23 cellular contexts compared by ENCODE assay signal in genomic region chr20:31864521-31865400, GRCh38. TPM values are rescaled to one million over a fixed set of nuclear protein-coding genes. Genes with fewer than 3 reads are reported as not detected.
DNase-seq lines count a peak whose midpoint lies in the region; ATAC-seq, FAIRE-seq and TF ChIP-seq lines count a peak whose summit lies in the region.
"Had no signal": no experiment of that assay in that cellular context is flagged by ENCODE, and none has a peak within 500 bp of the region (broad histone marks: within the 10 kb centered on the region; RNA-seq: fewer than 3 reads in every experiment).

No MANE protein-coding gene starts in this region.

- TF ChIP-seq CTCF in K562 (IDR thresholded peaks at IDR 0.05 in 2 of 3, conservative IDR thresholded peaks at IDR 0.05 in 1 of 3; ENCODE audit: insufficient read depth in 2 of 3, low read depth in 1 of 3, low read length in 3 of 3) (no peak), neural progenitor cell (IDR thresholded peaks at IDR 0.05) (no peak)

- H3K4me1 Mint-ChIP-seq in neural progenitor cell: peaks cover 34% of the 10 kb centered on the region
- peaks cover 31 to 42% of the 10 kb centered on the region in 2 donors for H3K4me1 Mint-ChIP-seq in stimulated activated naive B cell treated with anti-CD40 and anti-IgM and Interleukin-4, amounts not matched to agents 10 μg/mL and 1 μg/mL and 100 μg/mL, for 72 hours

- H3K4me3 Mint-ChIP-seq in neural progenitor cell: peak overlapping the region; percentile 41
- no peak overlapping the region for H3K4me3 Mint-ChIP-seq in stimulated activated naive B cell treated with anti-CD40 and anti-IgM and Interleukin-4, amounts not matched to agents 10 μg/mL and 1 μg/mL and 100 μg/mL, for 72 hours
- H3K4me3 Mint-ChIP-seq: CD8-positive, alpha-beta T cell; GM23338 had no signal

- TF ChIP-seq EP300 in K562 (IDR thresholded peaks at IDR 0.05; ENCODE audit: low read length): no peak

- H3K9me1 ChIP-seq in K562 (ENCODE audit: control insufficient read depth, insufficient read depth, low read length): peaks cover 2% of the 10 kb centered on the region

- peaks cover 15% of the 10 kb centered on the region for H3K27me3 Mint-ChIP-seq in neural progenitor cell (ENCODE audit: insufficient read depth, low read depth)
- peaks cover 16 to 22% of the 10 kb centered on the region in 2 donors for H3K27me3 Mint-ChIP-seq in stimulated activated naive B cell treated with anti-CD40 and anti-IgM and Interleukin-4, amounts not matched to agents 10 μg/mL and 1 μg/mL and 100 μg/mL, for 72 hours

- no peaks in the 10 kb centered on the region for H3K9me3 Mint-ChIP-seq in neural progenitor cell
- H3K9me3 Mint-ChIP-seq in stimulated activated naive B cell treated with anti-CD40 and anti-IgM and Interleukin-4, amounts not matched to agents 10 μg/mL and 1 μg/mL and 100 μg/mL, for 72 hours: no peaks in the 10 kb centered on the region
- H3K9me3 Mint-ChIP-seq: CD8-positive, alpha-beta T cell had no signal

- peaks cover 62% of the 10 kb centered on the region for H3K4me1 ChIP-seq in BLaER1
- peaks cover 0 to 19% of the 10 kb centered on the region in 2 experiments; a peak in 3 of 5 replicates for H3K4me1 ChIP-seq in K562 (replicated peaks in 1 of 2; ENCODE audit: control insufficient read depth in 2 of 2, insufficient read depth in 2 of 2, low read length in 2 of 2)
- peaks cover 10% of the 10 kb centered on the region for H3K4me1 ChIP-seq in neural progenitor cell

- DNase-seq in K562 (ENCODE audit: extremely low read depth in 1 of 4, low spot score in 3 of 4) (peak in 1 of 4 experiments; percentile 27), neural progenitor cell (ENCODE audit: low spot score) (no peak), NCI-H1930 (lab: John Stamatoyannopoulos, UW) (no peak)
- DNase-seq in stimulated activated naive B cell treated with anti-CD40 and anti-IgM and Interleukin-4, amounts not matched to agents 10 μg/mL and 1 μg/mL and 100 μg/mL, for 72 hours: no peak
- DNase-seq: CD8-positive, alpha-beta T cell; DMS53; EL; MM.1S; NCI-H1092; NCI-H1436 treated with DMSO at 0.1 percent for 48 hours; NCI-H2081; NCI-H446 treated with DMSO at 0.1 percent for 48 hours; NCI-H69 had no signal

- WGBS in K562 (ENCODE audit: insufficient coverage, low coverage, missing lambda C conversion rate): 5% methylated on average over 12 of the region's 12 CpGs

- ATAC-seq in K562: no peak
- ATAC-seq in stimulated activated naive B cell treated with anti-CD40 and anti-IgM and Interleukin-4, amounts not matched to agents 10 μg/mL and 1 μg/mL and 100 μg/mL, for 72 hours (replicated peaks): no peak
- no peak for ATAC-seq in GM19023 (IDR thresholded peaks at IDR 0.05; ENCODE audit: unreplicated experiment)
- ATAC-seq: CD8-positive, alpha-beta T cell; GM23338; HCT116; Panc1; Right ventricle myocardium inferior had no signal

- TF ChIP-seq RAD21 in K562 (CRISPR knock-in tag; conservative IDR thresholded peaks at IDR 0.05 in 1 of 2, IDR thresholded peaks at IDR 0.05 in 1 of 2): no peak

- in situ Hi-C loops in K562 (cut with MboI): loop anchor here (5.0 kb wide), 1 partner anchor 88 kb away; the partner anchor contains the start of gene PDRG1

- H3K9me3 ChIP-seq in BLaER1: no peaks in the 10 kb centered on the region
- no peaks in the 10 kb centered on the region for H3K9me3 ChIP-seq in K562 (replicated peaks; ENCODE audit: control insufficient read depth, insufficient read depth, low read depth, low read length)
- no peaks in the 10 kb centered on the region for H3K9me3 ChIP-seq in neural progenitor cell (ENCODE audit: low read depth)

- H3K27me3 ChIP-seq in BLaER1: peaks cover 8% of the 10 kb centered on the region
- H3K27me3 ChIP-seq in K562 (ENCODE audit: control insufficient read depth in 2 of 2, insufficient read depth in 2 of 2, low read length in 2 of 2): peaks cover 32 to 67% of the 10 kb centered on the region in 2 experiments
- peaks cover 22% of the 10 kb centered on the region for H3K27me3 ChIP-seq in neural progenitor cell

- H3F3A ChIP-seq in neural progenitor cell (ENCODE audit: low read depth): peaks cover 29% of the 10 kb centered on the region

- H4K20me1 ChIP-seq in BLaER1 (no peaks in the 10 kb centered on the region), K562 (replicated peaks; ENCODE audit: control insufficient read depth, insufficient read depth, low read length) (peaks cover 15% of the 10 kb centered on the region), neural progenitor cell (ENCODE audit: low read depth) (no peaks in the 10 kb centered on the region)

- H2AFZ ChIP-seq in K562 (ENCODE audit: low read depth, low read length): no peak overlapping the region
- no peak overlapping the region for H2AFZ ChIP-seq in neural progenitor cell (replicated peaks)
- H2AFZ ChIP-seq: GM23338 had no signal

- BruUV-seq in K562 (replicated peaks; lab: Mats Ljungman, UMichigan): no TSS peak

- intact Hi-C loops in K562 (cut with micrococcal nuclease): no loop called here

- POLR2A ChIA-PET in K562 (lab: Yijun Ruan, JAX): interaction anchor here (0.6 to 0.8 kb wide), 5 partner anchors 11 to 229 kb away, joined by 3 read pairs; no protein-coding TSS in a partner anchor

- H3K36me3 ChIP-seq in BLaER1: no peaks in the 10 kb centered on the region
- no peaks in the 10 kb centered on the region for H3K36me3 ChIP-seq in K562 (ENCODE audit: control insufficient read depth, insufficient read depth, low read length)
- no peaks in the 10 kb centered on the region for H3K36me3 ChIP-seq in neural progenitor cell

- H3K79me2 ChIP-seq in K562 (ENCODE audit: control insufficient read depth, insufficient read depth, low read length) (no peaks in the 10 kb centered on the region), neural progenitor cell (ENCODE audit: low read depth) (no peaks in the 10 kb centered on the region)

- H3K9ac ChIP-seq in BLaER1: no peak overlapping the region; the same call in 1 of the 2 replicates
- H3K9ac ChIP-seq in K562 (ENCODE audit: insufficient read depth in 1 of 2, low read depth in 2 of 2, low read length in 2 of 2): peak overlapping the region in 1 of 2 experiments; percentile 5; a peak in 1 of 4 replicates
- no peak overlapping the region for H3K9ac ChIP-seq in neural progenitor cell

- H3K4me2 ChIP-seq in BLaER1: peak overlapping the region; percentile 67
- no peak overlapping the region for H3K4me2 ChIP-seq in K562 (ENCODE audit: insufficient read depth, low read length)
- H3K4me2 ChIP-seq in neural progenitor cell: no peak overlapping the region
- H3K4me2 ChIP-seq: GM23338 had no signal

- CTCF ChIA-PET in K562 (lab: Yijun Ruan, JAX; ENCODE audit: low intra/inter-chr PET ratio): interaction anchor here (0.6 kb wide), 1 partner anchor 348 kb away, joined by 3 read pairs; no protein-coding TSS in a partner anchor

- no peaks in the 10 kb centered on the region for H3K36me3 Mint-ChIP-seq in neural progenitor cell
- H3K36me3 Mint-ChIP-seq in stimulated activated naive B cell treated with anti-CD40 and anti-IgM and Interleukin-4, amounts not matched to agents 10 μg/mL and 1 μg/mL and 100 μg/mL, for 72 hours: peaks cover under 1 to 2% of the 10 kb centered on the region in 2 donors
- H3K36me3 Mint-ChIP-seq: CD8-positive, alpha-beta T cell had no signal

- H3K27ac Mint-ChIP-seq in neural progenitor cell: no peak overlapping the region
- H3K27ac Mint-ChIP-seq in stimulated activated naive B cell treated with anti-CD40 and anti-IgM and Interleukin-4, amounts not matched to agents 10 μg/mL and 1 μg/mL and 100 μg/mL, for 72 hours: no peak overlapping the region
- H3K27ac Mint-ChIP-seq: CD8-positive, alpha-beta T cell; GM23338 had no signal

- TF ChIP-seq POLR2A in K562 (conservative IDR thresholded peaks at IDR 0.05): no peak

- H3K27ac ChIP-seq in BLaER1 (no peak overlapping the region), K562 (ENCODE audit: extremely low read depth, low read depth, low read length) (no peak overlapping the region), neural progenitor cell (no peak overlapping the region)

- no peak for FAIRE-seq in K562 (lab: Jason Lieb, UNC)
- FAIRE-seq: A204.1, GM12891 had no signal

- H3K4me3 ChIP-seq in BLaER1 (no peak overlapping the region), K562 (no peak overlapping the region), neural progenitor cell (no peak overlapping the region)
- H3K4me3 ChIP-seq: GM23338 had no signal

RNA-seq across cellular contexts. Expression of gene DUSP15, which starts 5.6 kb away (rescaled TPM):
- total RNA-seq in K562 (2011; cell fraction: chromatin; rRNA removed; ENCODE audit: low replicate concordance): 0.53 TPM in 1 of 2 replicates, not detected in the other
- 0.33 and 0.39 TPM in 2 replicates for total RNA-seq in K562 (2011; cell fraction: nucleolus; rRNA removed)
- 0.29 and 0.84 TPM in 2 replicates for total RNA-seq in K562 (2011; cell fraction: nucleoplasm; rRNA removed)
- not detected in 2 replicates for total RNA-seq in K562 (2014; rRNA removed)
- not detected in 2 replicates for total RNA-seq in K562 (2014; rRNA removed; fragmentation: Illumina TruSeq; extraction: Trizol)
- not detected in 2 replicates for total RNA-seq in K562 (2015; rRNA removed; fragmentation: Illumina TruSeq; extraction: Trizol)
- not detected in 2 replicates for total RNA-seq in K562 (2021)
- not detected in 2 replicates for polyA plus RNA-seq in K562 (2011; rRNA removed)
- polyA plus RNA-seq in K562 (2011; cell fraction: cytosol; rRNA removed): 0.09 and 0.16 TPM in 2 replicates
- 0.15 and 0.28 TPM in 2 replicates for polyA plus RNA-seq in K562 (2011; cell fraction: nucleus; rRNA removed)
- polyA plus RNA-seq in K562 (2012): 0.22 TPM in 1 of 2 replicates, not detected in the other
- polyA plus RNA-seq in K562 (2014; fragmentation: Illumina TruSeq; extraction: Trizol): not detected in 2 replicates
- not detected for polyA plus RNA-seq in K562 (2014; fragmentation: Nextera tagmentation; extraction: Ambion mirVana)
- polyA plus RNA-seq in K562 (2014; rRNA removed): 0.34 and 0.66 TPM in 2 replicates
- polyA minus RNA-seq in K562 (2011; rRNA and poly(A)+ RNA removed): not detected in 2 replicates
- not detected in 2 replicates for polyA minus RNA-seq in K562 (2011; cell fraction: cytosol; rRNA and poly(A)+ RNA removed)
- not detected in 2 replicates for polyA minus RNA-seq in K562 (2011; cell fraction: nucleus; rRNA and poly(A)+ RNA removed)
- 0.45 and 1.1 TPM in 2 replicates for total RNA-seq in neural progenitor cell (ENCODE audit: low replicate concordance)
- total RNA-seq: CD8-positive, alpha-beta T cell had no signal

RNA-seq across cellular contexts. Expression of gene TTLL9, which starts 5.7 kb away (rescaled TPM):
- total RNA-seq in K562 (2011; cell fraction: chromatin; rRNA removed; ENCODE audit: low replicate concordance): not detected in 2 replicates
- not detected in 2 replicates for total RNA-seq in K562 (2011; cell fraction: nucleolus; rRNA removed)
- not detected in 2 replicates for total RNA-seq in K562 (2011; cell fraction: nucleoplasm; rRNA removed)
- total RNA-seq in K562 (2014; rRNA removed) (not detected in 2 replicates), K562 (2014; rRNA removed; fragmentation: Illumina TruSeq; extraction: Trizol) (not detected in 2 replicates), K562 (2015; rRNA removed; fragmentation: Illumina TruSeq; extraction: Trizol) (not detected in 2 replicates), K562 (2021) (not detected in 2 replicates), neural progenitor cell (ENCODE audit: low replicate concordance) (0.34 TPM in 1 of 2 replicates, not detected in the other)
- polyA plus RNA-seq in K562 (2011; rRNA removed) (not detected in 2 replicates), K562 (2014; fragmentation: Illumina TruSeq; extraction: Trizol) (not detected in 2 replicates), K562 (2014; fragmentation: Nextera tagmentation; extraction: Ambion mirVana) (under 1 TPM in 1 of 2 experiments, not detected in 1; 0.06 TPM), K562 (2014; rRNA removed) (0.07 TPM in 1 of 2 replicates, not detected in the other)
- not detected in 2 replicates for polyA plus RNA-seq in K562 (2011; cell fraction: cytosol; rRNA removed)
- not detected in 2 replicates for polyA plus RNA-seq in K562 (2011; cell fraction: nucleus; rRNA removed)
- not detected in 2 replicates for polyA plus RNA-seq in K562 (2012)
- not detected in 2 replicates for polyA minus RNA-seq in K562 (2011; rRNA and poly(A)+ RNA removed)
- polyA minus RNA-seq in K562 (2011; cell fraction: cytosol; rRNA and poly(A)+ RNA removed): not detected in 2 replicates
- not detected in 2 replicates for polyA minus RNA-seq in K562 (2011; cell fraction: nucleus; rRNA and poly(A)+ RNA removed)
- total RNA-seq: CD8-positive, alpha-beta T cell; GM23338; LHCN-M2; Right ventricle myocardium inferior; SK-MEL-5 had no signal
- polyA plus RNA-seq: GM23338 had no signal

RNA-seq across cellular contexts. Expression of gene FOXS1, which starts 19.4 kb away (rescaled TPM):
- total RNA-seq in K562 (2011; cell fraction: chromatin; rRNA removed; ENCODE audit: low replicate concordance): not detected in 2 replicates
- total RNA-seq in K562 (2011; cell fraction: nucleolus; rRNA removed): not detected in 2 replicates
- not detected in 2 replicates for total RNA-seq in K562 (2011; cell fraction: nucleoplasm; rRNA removed)
- total RNA-seq in K562 (2014; rRNA removed) (not detected in 2 replicates), K562 (2014; rRNA removed; fragmentation: Illumina TruSeq; extraction: Trizol) (not detected in 2 replicates), K562 (2015; rRNA removed; fragmentation: Illumina TruSeq; extraction: Trizol) (not detected in 2 replicates), K562 (2021) (not detected in 2 replicates), neural progenitor cell (ENCODE audit: low replicate concordance) (0.53 TPM in 1 of 2 replicates, not detected in the other)
- polyA plus RNA-seq in K562 (2011; rRNA removed) (not detected in 2 replicates), K562 (2014; fragmentation: Illumina TruSeq; extraction: Trizol) (not detected in 2 replicates), K562 (2014; fragmentation: Nextera tagmentation; extraction: Ambion mirVana) (not detected), K562 (2014; rRNA removed) (not detected in 2 replicates)
- polyA plus RNA-seq in K562 (2011; cell fraction: cytosol; rRNA removed): not detected in 2 replicates
- not detected in 2 replicates for polyA plus RNA-seq in K562 (2011; cell fraction: nucleus; rRNA removed)
- polyA plus RNA-seq in K562 (2012): not detected in 2 replicates
- polyA minus RNA-seq in K562 (2011; rRNA and poly(A)+ RNA removed): not detected in 2 replicates
- polyA minus RNA-seq in K562 (2011; cell fraction: cytosol; rRNA and poly(A)+ RNA removed): not detected in 2 replicates
- not detected in 2 replicates for polyA minus RNA-seq in K562 (2011; cell fraction: nucleus; rRNA and poly(A)+ RNA removed)
- total RNA-seq: CD8-positive, alpha-beta T cell; GM23338; LHCN-M2; SK-MEL-5 had no signal

RNA-seq across cellular contexts. Expression of gene MYLK2, which starts 45.6 kb away (rescaled TPM):
- 0.53 and 0.69 TPM in 2 replicates for total RNA-seq in K562 (2011; cell fraction: chromatin; rRNA removed; ENCODE audit: low replicate concordance)
- 0.33 and 0.79 TPM in 2 replicates for total RNA-seq in K562 (2011; cell fraction: nucleolus; rRNA removed)
- 0.31 and 0.44 TPM in 2 replicates for total RNA-seq in K562 (2011; cell fraction: nucleoplasm; rRNA removed)
- total RNA-seq in K562 (2014; rRNA removed) (0.33 and 0.45 TPM in 2 replicates), K562 (2014; rRNA removed; fragmentation: Illumina TruSeq; extraction: Trizol) (0.07 and 0.10 TPM in 2 replicates), K562 (2015; rRNA removed; fragmentation: Illumina TruSeq; extraction: Trizol) (0.18 and 0.30 TPM in 2 replicates), K562 (2021) (0.25 and 0.53 TPM in 2 replicates), neural progenitor cell (ENCODE audit: low replicate concordance) (0.22 TPM in 1 of 2 replicates, not detected in the other)
- polyA plus RNA-seq in K562 (2011; rRNA removed) (0.15 and 0.22 TPM in 2 replicates), K562 (2014; fragmentation: Illumina TruSeq; extraction: Trizol) (0.12 and 0.26 TPM in 2 replicates), K562 (2014; fragmentation: Nextera tagmentation; extraction: Ambion mirVana) (not detected), K562 (2014; rRNA removed) (0.28 and 0.41 TPM in 2 replicates)
- 0.13 and 0.18 TPM in 2 replicates for polyA plus RNA-seq in K562 (2011; cell fraction: cytosol; rRNA removed)
- polyA plus RNA-seq in K562 (2011; cell fraction: nucleus; rRNA removed): 0.79 and 0.84 TPM in 2 replicates
- polyA plus RNA-seq in K562 (2012): 0.25 and 0.43 TPM in 2 replicates
- polyA minus RNA-seq in K562 (2011; rRNA and poly(A)+ RNA removed): 0.11 and 0.18 TPM in 2 replicates
- polyA minus RNA-seq in K562 (2011; cell fraction: cytosol; rRNA and poly(A)+ RNA removed): not detected in 2 replicates
- polyA minus RNA-seq in K562 (2011; cell fraction: nucleus; rRNA and poly(A)+ RNA removed): 0.13 and 0.78 TPM in 2 replicates
- total RNA-seq: CD8-positive, alpha-beta T cell; SK-MEL-5 had no signal
